ENCODE assay signal across 8 cellular contexts in genomic region chr20:63830821-63831593, GRCh38. TPM values are rescaled to one million over a fixed set of nuclear protein-coding genes. Genes with fewer than 3 reads are reported as not detected.
A peak's percentile ranks its signal among the peaks of the same experiment; 100 is the strongest.
DNase-seq lines count a peak whose midpoint lies in the region; ATAC-seq and TF ChIP-seq lines count a peak whose summit lies in the region.

TSS of gene ZBTB46 (minus strand) at chr20:63831264. CDS start at chr20:63790757, 40,507 bp downstream.

- DNase-seq in activated effector memory CD4-positive, alpha-beta T cell treated with anti-CD3 and anti-CD28 coated beads, Interleukin-2, amount 50 U/mL, for 16 hours: peak; percentile 70
- DNase-seq in activated effector memory CD4-positive, alpha-beta T cell treated with Interleukin-2 at 50 U/mL for 16 hours: no peak
- DNase-seq in WERI-Rb-1 (no peak), fibroblast of villous mesenchyme (ENCODE audit: low read depth) (peak; percentile 48), DMS114 treated with DMSO at 0.1 percent for 48 hours (lab: John Stamatoyannopoulos, UW; ENCODE audit: unreplicated experiment) (no peak), KG1 (lab: John Stamatoyannopoulos, UW) (no peak)

- peak within 1 kb of the TSS; percentile 90 to 98 (median 96) for H3K27ac Mint-ChIP-seq in nephron

- H3K27me3 Mint-ChIP-seq in nephron (ENCODE audit: low read depth): peaks cover 12% of the 10 kb centered on the region

- no peaks in the 10 kb centered on the region for H3K27me3 ChIP-seq in WERI-Rb-1 (ENCODE audit: insufficient read depth, low read depth, severe bottlenecking)

- peaks cover 39% of the 10 kb centered on the region for H3K4me1 Mint-ChIP-seq in nephron

- H3K9me3 ChIP-seq in WERI-Rb-1 (ENCODE audit: severe bottlenecking): no peaks in the 10 kb centered on the region

- peaks cover 2% of the 10 kb centered on the region for H3K36me3 Mint-ChIP-seq in nephron (ENCODE audit: low read depth)

- H3K36me3 ChIP-seq in WERI-Rb-1: no peaks in the 10 kb centered on the region

- H3K9me3 Mint-ChIP-seq in nephron: no peaks in the 10 kb centered on the region

- peak; percentile 59 for ATAC-seq in HG03442 (IDR thresholded peaks at IDR 0.05; ENCODE audit: unreplicated experiment)

- H3K4me3 ChIP-seq in WERI-Rb-1 (ENCODE audit: low read depth, low read length) (peak within 1 kb of the TSS; percentile 58), fibroblast of villous mesenchyme (ENCODE audit: low read depth, low read length) (peak within 1 kb of the TSS; percentile 67)

- TF ChIP-seq CTCF in WERI-Rb-1 (IDR thresholded peaks at IDR 0.05; ENCODE audit: low read depth, low read length) (no peak), fibroblast of villous mesenchyme (IDR thresholded peaks at IDR 0.05; ENCODE audit: insufficient read depth, low read depth, low read length) (no peak), nephron (IDR thresholded peaks at IDR 0.05; ENCODE audit: unreplicated experiment in 3 of 3) (no peak)

- peak within 1 kb of the TSS; percentile 91 to 96 (median 95) for H3K4me3 Mint-ChIP-seq in nephron

- H3K27ac ChIP-seq in WERI-Rb-1: no peak within 1 kb of the TSS; the same call in 1 of the 2 replicates

RNA-seq across cellular contexts. Expression of gene ZBTB46, which starts in this region (rescaled TPM):
- 13.8 and 21.3 TPM in 2 replicates for total RNA-seq in fibroblast of villous mesenchyme

Comparison
In these comparisons a context has a peak if more than half of its experiments do, and no peak if none do; other contexts are left out.
1. DNase-seq: peak in activated effector memory CD4-positive, alpha-beta T cell treated with anti-CD3 and anti-CD28 coated beads, Interleukin-2, amount 50 U/mL, for 16 hours (single experiment) and fibroblast of villous mesenchyme (single experiment); none in activated effector memory CD4-positive, alpha-beta T cell treated with Interleukin-2 at 50 U/mL for 16 hours (single experiment), WERI-Rb-1 (single experiment), DMS114 treated with DMSO at 0.1 percent for 48 hours (single experiment) and KG1 (single experiment).